Comparison of ENCODE assay signal across 1 cellular context in the genomic region with DNA sequence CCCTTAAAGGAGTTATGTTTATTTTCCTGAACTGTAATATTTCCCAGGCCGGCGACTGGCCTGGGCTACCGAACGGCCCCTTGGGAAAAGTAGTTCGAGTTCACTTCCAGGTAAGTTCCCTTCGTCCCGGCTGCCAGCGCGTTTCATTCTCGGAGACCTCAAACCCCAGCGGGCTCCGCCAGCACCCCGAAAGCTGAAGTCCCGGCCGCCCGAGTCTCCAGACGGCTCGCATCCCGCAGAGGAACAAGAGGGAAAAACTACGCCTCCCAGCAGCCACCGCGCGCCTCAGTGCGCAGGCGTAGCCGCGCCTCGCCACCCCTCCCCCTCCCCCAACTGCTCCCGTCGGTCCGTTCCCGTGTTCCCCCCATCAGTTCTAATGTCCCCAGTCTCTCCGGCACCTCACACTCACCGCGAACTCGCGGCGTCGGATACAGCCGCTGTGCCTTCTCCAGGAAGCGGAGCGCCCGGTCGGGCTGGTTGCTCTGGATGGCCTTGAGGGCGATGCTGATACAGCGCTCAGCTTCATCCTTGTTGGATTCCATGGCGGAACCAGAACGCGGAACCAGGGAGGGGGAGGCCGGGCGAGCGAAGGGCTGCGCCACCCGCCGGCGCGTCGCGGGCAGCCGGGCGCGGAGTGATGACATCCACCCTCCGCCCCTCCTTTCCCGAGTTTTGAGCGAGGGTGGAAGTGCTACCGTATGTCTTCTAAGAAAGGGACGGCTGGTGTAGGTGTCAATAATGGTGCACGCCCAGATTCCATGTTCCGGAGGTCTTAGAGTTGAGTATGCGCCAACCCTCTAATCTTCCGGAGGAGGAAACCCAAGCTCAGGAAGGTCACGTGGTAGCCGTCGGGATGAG.
TF ChIP-seq lines count a peak whose summit lies in the region.

A gene (minus strand): TSS at position 564 of the 858 bp plus-strand sequence. CDS start 22 bp downstream, at position 542.

TF ChIP-seq in HEK293, 187 proteins besides CTCF, POLR2A, EP300 and RAD21 (continued from another document and continues in another):
- no peak for TF ChIP-seq ZNF248 (tag by site-specific recombination; IDR thresholded peaks at IDR 0.05)
- no peak for TF ChIP-seq ZNF202 (tag by site-specific recombination; IDR thresholded peaks at IDR 0.05; ENCODE audit: borderline replicate concordance)
- peak; percentile 92 for TF ChIP-seq ZBTB8A (tag by site-specific recombination; IDR thresholded peaks at IDR 0.05)
- peak; percentile 100 for TF ChIP-seq ZNF501 (tag by site-specific recombination; IDR thresholded peaks at IDR 0.05)
- peak; percentile 63 for TF ChIP-seq GLIS2 (tag by site-specific recombination; IDR thresholded peaks at IDR 0.05)
- no peak for TF ChIP-seq ZNF416 (tag by site-specific recombination; IDR thresholded peaks at IDR 0.05)
- peak; percentile 100 for TF ChIP-seq ZFP37 (tag by site-specific recombination; IDR thresholded peaks at IDR 0.05)
- TF ChIP-seq ZNF544 (tag by site-specific recombination; IDR thresholded peaks at IDR 0.05) = no peak
- no peak for TF ChIP-seq BCL11A (tag by site-specific recombination; IDR thresholded peaks at IDR 0.05; ENCODE audit: low read depth)
- TF ChIP-seq ZNF140 (tag by site-specific recombination; IDR thresholded peaks at IDR 0.05) = peak; percentile 53; the same call in 1 of the 2 replicates
- peak; percentile 94 for TF ChIP-seq ZNF561 (tag by site-specific recombination; IDR thresholded peaks at IDR 0.05; ENCODE audit: borderline replicate concordance)
- no peak for TF ChIP-seq ZNF433 (tag by site-specific recombination; IDR thresholded peaks at IDR 0.05; ENCODE audit: low read depth)
- no peak for TF ChIP-seq ZNF624 (tag by site-specific recombination; IDR thresholded peaks at IDR 0.05)
- no peak for TF ChIP-seq ZNF768 (tag by site-specific recombination; IDR thresholded peaks at IDR 0.05)
- peak; percentile 69 for TF ChIP-seq OSR2 (tag by site-specific recombination; IDR thresholded peaks at IDR 0.05)
- peak; percentile 99 for TF ChIP-seq ZNF2 (tag by site-specific recombination; IDR thresholded peaks at IDR 0.05)
- peak; percentile 83 for TF ChIP-seq ZNF394 (tag by site-specific recombination; IDR thresholded peaks at IDR 0.05; ENCODE audit: borderline replicate concordance)
- no peak for TF ChIP-seq ZNF473 (tag by site-specific recombination; IDR thresholded peaks at IDR 0.05)
- TF ChIP-seq ZSCAN16 (tag by site-specific recombination; IDR thresholded peaks at IDR 0.05) = peak; percentile 74; the same call in 1 of the 2 replicates
- peak; percentile 90 for TF ChIP-seq ZNF629 (tag by site-specific recombination; IDR thresholded peaks at IDR 0.05)
- no peak for TF ChIP-seq ZNF266 (tag by site-specific recombination; IDR thresholded peaks at IDR 0.05; ENCODE audit: low read depth)
- peak; percentile 91; the same call in 1 of the 2 replicates for TF ChIP-seq OVOL3 (tag by site-specific recombination; IDR thresholded peaks at IDR 0.05)
- no peak for TF ChIP-seq ZNF133 (tag by site-specific recombination; IDR thresholded peaks at IDR 0.05)
- TF ChIP-seq ZXDB (tag by site-specific recombination; IDR thresholded peaks at IDR 0.05) = peak; percentile 98
- TF ChIP-seq, protein P1, sequence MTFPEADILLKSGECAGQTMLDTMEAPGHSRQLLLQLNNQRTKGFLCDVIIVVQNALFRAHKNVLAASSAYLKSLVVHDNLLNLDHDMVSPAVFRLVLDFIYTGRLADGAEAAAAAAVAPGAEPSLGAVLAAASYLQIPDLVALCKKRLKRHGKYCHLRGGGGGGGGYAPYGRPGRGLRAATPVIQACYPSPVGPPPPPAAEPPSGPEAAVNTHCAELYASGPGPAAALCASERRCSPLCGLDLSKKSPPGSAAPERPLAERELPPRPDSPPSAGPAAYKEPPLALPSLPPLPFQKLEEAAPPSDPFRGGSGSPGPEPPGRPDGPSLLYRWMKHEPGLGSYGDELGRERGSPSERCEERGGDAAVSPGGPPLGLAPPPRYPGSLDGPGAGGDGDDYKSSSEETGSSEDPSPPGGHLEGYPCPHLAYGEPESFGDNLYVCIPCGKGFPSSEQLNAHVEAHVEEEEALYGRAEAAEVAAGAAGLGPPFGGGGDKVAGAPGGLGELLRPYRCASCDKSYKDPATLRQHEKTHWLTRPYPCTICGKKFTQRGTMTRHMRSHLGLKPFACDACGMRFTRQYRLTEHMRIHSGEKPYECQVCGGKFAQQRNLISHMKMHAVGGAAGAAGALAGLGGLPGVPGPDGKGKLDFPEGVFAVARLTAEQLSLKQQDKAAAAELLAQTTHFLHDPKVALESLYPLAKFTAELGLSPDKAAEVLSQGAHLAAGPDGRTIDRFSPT (tag by site-specific recombination; IDR thresholded peaks at IDR 0.05) = peak; percentile 96
- TF ChIP-seq ZNF610 (tag by site-specific recombination; IDR thresholded peaks at IDR 0.05; ENCODE audit: borderline replicate concordance) = peak; percentile 92
- TF ChIP-seq, protein P2, sequence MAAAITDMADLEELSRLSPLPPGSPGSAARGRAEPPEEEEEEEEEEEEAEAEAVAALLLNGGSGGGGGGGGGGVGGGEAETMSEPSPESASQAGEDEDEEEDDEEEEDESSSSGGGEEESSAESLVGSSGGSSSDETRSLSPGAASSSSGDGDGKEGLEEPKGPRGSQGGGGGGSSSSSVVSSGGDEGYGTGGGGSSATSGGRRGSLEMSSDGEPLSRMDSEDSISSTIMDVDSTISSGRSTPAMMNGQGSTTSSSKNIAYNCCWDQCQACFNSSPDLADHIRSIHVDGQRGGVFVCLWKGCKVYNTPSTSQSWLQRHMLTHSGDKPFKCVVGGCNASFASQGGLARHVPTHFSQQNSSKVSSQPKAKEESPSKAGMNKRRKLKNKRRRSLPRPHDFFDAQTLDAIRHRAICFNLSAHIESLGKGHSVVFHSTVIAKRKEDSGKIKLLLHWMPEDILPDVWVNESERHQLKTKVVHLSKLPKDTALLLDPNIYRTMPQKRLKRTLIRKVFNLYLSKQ (tag by site-specific recombination; IDR thresholded peaks at IDR 0.05; ENCODE audit: borderline replicate concordance) = no peak
- TF ChIP-seq ZNF292 (tag by site-specific recombination; IDR thresholded peaks at IDR 0.05; ENCODE audit: borderline replicate concordance, low read depth) = no peak
- no peak for TF ChIP-seq ZNF837 (tag by site-specific recombination; IDR thresholded peaks at IDR 0.05)
- TF ChIP-seq FEZF1 (tag by site-specific recombination; IDR thresholded peaks at IDR 0.05) = peak; percentile 25; the same call in 1 of the 2 replicates
- peak; percentile 75 for TF ChIP-seq KLF10 (tag by site-specific recombination; IDR thresholded peaks at IDR 0.05)
- TF ChIP-seq, protein P3, sequence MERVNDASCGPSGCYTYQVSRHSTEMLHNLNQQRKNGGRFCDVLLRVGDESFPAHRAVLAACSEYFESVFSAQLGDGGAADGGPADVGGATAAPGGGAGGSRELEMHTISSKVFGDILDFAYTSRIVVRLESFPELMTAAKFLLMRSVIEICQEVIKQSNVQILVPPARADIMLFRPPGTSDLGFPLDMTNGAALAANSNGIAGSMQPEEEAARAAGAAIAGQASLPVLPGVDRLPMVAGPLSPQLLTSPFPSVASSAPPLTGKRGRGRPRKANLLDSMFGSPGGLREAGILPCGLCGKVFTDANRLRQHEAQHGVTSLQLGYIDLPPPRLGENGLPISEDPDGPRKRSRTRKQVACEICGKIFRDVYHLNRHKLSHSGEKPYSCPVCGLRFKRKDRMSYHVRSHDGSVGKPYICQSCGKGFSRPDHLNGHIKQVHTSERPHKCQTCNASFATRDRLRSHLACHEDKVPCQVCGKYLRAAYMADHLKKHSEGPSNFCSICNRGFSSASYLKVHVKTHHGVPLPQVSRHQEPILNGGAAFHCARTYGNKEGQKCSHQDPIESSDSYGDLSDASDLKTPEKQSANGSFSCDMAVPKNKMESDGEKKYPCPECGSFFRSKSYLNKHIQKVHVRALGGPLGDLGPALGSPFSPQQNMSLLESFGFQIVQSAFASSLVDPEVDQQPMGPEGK (tag by site-specific recombination; IDR thresholded peaks at IDR 0.05) = peak; percentile 100
- TF ChIP-seq YY1 (tag by site-specific recombination; IDR thresholded peaks at IDR 0.05) = peak; percentile 88
- TF ChIP-seq ZNF366 (tag by site-specific recombination; conservative IDR thresholded peaks at IDR 0.05) = peak; percentile 97
- TF ChIP-seq, protein P4, sequence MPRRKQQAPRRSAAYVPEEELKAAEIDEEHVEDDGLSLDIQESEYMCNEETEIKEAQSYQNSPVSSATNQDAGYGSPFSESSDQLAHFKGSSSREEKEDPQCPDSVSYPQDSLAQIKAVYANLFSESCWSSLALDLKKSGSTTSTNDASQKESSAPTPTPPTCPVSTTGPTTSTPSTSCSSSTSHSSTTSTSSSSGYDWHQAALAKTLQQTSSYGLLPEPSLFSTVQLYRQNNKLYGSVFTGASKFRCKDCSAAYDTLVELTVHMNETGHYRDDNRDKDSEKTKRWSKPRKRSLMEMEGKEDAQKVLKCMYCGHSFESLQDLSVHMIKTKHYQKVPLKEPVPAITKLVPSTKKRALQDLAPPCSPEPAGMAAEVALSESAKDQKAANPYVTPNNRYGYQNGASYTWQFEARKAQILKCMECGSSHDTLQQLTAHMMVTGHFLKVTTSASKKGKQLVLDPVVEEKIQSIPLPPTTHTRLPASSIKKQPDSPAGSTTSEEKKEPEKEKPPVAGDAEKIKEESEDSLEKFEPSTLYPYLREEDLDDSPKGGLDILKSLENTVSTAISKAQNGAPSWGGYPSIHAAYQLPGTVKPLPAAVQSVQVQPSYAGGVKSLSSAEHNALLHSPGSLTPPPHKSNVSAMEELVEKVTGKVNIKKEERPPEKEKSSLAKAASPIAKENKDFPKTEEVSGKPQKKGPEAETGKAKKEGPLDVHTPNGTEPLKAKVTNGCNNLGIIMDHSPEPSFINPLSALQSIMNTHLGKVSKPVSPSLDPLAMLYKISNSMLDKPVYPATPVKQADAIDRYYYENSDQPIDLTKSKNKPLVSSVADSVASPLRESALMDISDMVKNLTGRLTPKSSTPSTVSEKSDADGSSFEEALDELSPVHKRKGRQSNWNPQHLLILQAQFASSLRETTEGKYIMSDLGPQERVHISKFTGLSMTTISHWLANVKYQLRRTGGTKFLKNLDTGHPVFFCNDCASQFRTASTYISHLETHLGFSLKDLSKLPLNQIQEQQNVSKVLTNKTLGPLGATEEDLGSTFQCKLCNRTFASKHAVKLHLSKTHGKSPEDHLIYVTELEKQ (tag by site-specific recombination; IDR thresholded peaks at IDR 0.05; ENCODE audit: borderline replicate concordance) = peak; percentile 45; the same call in 1 of the 2 replicates
- TF ChIP-seq ZFP69B (tag by site-specific recombination; IDR thresholded peaks at IDR 0.05) = peak; percentile 86
- TF ChIP-seq, protein P5, sequence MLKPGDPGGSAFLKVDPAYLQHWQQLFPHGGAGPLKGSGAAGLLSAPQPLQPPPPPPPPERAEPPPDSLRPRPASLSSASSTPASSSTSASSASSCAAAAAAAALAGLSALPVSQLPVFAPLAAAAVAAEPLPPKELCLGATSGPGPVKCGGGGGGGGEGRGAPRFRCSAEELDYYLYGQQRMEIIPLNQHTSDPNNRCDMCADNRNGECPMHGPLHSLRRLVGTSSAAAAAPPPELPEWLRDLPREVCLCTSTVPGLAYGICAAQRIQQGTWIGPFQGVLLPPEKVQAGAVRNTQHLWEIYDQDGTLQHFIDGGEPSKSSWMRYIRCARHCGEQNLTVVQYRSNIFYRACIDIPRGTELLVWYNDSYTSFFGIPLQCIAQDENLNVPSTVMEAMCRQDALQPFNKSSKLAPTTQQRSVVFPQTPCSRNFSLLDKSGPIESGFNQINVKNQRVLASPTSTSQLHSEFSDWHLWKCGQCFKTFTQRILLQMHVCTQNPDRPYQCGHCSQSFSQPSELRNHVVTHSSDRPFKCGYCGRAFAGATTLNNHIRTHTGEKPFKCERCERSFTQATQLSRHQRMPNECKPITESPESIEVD (tag by site-specific recombination; IDR thresholded peaks at IDR 0.05) = 0 out of 2 replicates have a peak, but pooled peaks have one; percentile 24
- TF ChIP-seq ZNF335 (tag by site-specific recombination; conservative IDR thresholded peaks at IDR 0.05) = peak; percentile 95
- peak; percentile 78 for TF ChIP-seq ZBTB7A (tag by site-specific recombination; IDR thresholded peaks at IDR 0.05; ENCODE audit: low read depth)
- no peak for TF ChIP-seq ZNF621 (tag by site-specific recombination; IDR thresholded peaks at IDR 0.05)
- TF ChIP-seq, protein P6, sequence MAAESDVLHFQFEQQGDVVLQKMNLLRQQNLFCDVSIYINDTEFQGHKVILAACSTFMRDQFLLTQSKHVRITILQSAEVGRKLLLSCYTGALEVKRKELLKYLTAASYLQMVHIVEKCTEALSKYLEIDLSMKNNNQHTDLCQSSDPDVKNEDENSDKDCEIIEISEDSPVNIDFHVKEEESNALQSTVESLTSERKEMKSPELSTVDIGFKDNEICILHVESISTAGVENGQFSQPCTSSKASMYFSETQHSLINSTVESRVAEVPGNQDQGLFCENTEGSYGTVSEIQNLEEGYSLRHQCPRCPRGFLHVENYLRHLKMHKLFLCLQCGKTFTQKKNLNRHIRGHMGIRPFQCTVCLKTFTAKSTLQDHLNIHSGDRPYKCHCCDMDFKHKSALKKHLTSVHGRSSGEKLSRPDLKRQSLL (tag by site-specific recombination; IDR thresholded peaks at IDR 0.05) = 0 out of 2 replicates have a peak, but pooled peaks have one; percentile 5
- TF ChIP-seq ZNF239 (tag by site-specific recombination; IDR thresholded peaks at IDR 0.05) = no peak
- no peak for TF ChIP-seq BCL11B (tag by site-specific recombination; IDR thresholded peaks at IDR 0.05; ENCODE audit: low read depth)
- TF ChIP-seq, protein P7, sequence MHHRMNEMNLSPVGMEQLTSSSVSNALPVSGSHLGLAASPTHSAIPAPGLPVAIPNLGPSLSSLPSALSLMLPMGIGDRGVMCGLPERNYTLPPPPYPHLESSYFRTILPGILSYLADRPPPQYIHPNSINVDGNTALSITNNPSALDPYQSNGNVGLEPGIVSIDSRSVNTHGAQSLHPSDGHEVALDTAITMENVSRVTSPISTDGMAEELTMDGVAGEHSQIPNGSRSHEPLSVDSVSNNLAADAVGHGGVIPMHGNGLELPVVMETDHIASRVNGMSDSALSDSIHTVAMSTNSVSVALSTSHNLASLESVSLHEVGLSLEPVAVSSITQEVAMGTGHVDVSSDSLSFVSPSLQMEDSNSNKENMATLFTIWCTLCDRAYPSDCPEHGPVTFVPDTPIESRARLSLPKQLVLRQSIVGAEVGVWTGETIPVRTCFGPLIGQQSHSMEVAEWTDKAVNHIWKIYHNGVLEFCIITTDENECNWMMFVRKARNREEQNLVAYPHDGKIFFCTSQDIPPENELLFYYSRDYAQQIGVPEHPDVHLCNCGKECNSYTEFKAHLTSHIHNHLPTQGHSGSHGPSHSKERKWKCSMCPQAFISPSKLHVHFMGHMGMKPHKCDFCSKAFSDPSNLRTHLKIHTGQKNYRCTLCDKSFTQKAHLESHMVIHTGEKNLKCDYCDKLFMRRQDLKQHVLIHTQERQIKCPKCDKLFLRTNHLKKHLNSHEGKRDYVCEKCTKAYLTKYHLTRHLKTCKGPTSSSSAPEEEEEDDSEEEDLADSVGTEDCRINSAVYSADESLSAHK (tag by site-specific recombination; IDR thresholded peaks at IDR 0.05) = 0 out of 2 replicates have a peak, but pooled peaks have one; percentile 64
- no peak for TF ChIP-seq ZNF274 (IDR thresholded peaks at IDR 0.05; ENCODE audit: low read length)
- TF ChIP-seq ZNF274 (tag by site-specific recombination; IDR thresholded peaks at IDR 0.05; ENCODE audit: borderline replicate concordance) = no peak
- no peak for TF ChIP-seq SCRT2 (tag by site-specific recombination; IDR thresholded peaks at IDR 0.05)
- no peak for TF ChIP-seq SETDB1 (IDR thresholded peaks at IDR 0.05; ENCODE audit: insufficient read length, low read length)
- no peak for TF ChIP-seq ZNF423 (tag by site-specific recombination; IDR thresholded peaks at IDR 0.05)
- no peak for TF ChIP-seq ZNF155 (tag by site-specific recombination; IDR thresholded peaks at IDR 0.05)
- TF ChIP-seq KLF9 (tag by site-specific recombination; IDR thresholded peaks at IDR 0.05; ENCODE audit: low read depth) = peak; percentile 84
- TF ChIP-seq ZIC2 (tag by site-specific recombination; IDR thresholded peaks at IDR 0.05) = peak; percentile 87
- TF ChIP-seq ZNF596 (tag by site-specific recombination; IDR thresholded peaks at IDR 0.05) = no peak
